In the genomic region with DNA sequence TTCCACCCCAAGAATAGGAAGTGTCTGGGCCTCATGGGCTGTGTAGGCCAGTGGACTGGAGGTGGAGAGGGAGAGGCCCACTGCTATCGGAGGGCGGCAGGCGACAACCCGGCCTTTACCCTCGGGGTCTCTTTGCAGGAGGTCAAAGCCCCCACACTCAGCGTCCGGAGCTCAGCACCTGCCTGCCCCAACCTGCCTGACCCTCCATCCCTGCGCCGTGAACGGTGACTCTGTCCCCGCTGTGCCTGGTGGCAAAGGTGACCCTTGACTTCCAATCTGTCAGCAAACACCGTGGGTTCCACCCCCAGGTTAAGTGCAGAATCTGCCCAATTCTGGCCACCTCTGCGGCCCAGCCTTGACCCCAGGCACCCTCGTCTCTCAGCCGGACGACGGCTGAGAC, we compare ENCODE assay signal across 24 cellular contexts. TPM values are rescaled to one million over a fixed set of nuclear protein-coding genes. Genes with fewer than 3 reads are reported as not detected.
DNase-seq lines count a peak whose midpoint lies in the region; ATAC-seq and TF ChIP-seq lines count a peak whose summit lies in the region.
"Had no signal": no experiment of that assay in that cellular context is flagged by ENCODE, and none has a peak within 500 bp of the region (broad histone marks: within the 10 kb centered on the region; RNA-seq: fewer than 3 reads in every experiment).

No MANE protein-coding gene starts in this region.

- TF ChIP-seq POLR2A in IMR-90 (IDR thresholded peaks at IDR 0.05; ENCODE audit: low read depth, low read length), result no peak

- H4K20me1 ChIP-seq in BLaER1 (no peaks in the 10 kb centered on the region), IMR-90 (ENCODE audit: insufficient read depth, low read length) (no peaks in the 10 kb centered on the region)

- H2AK9ac ChIP-seq in IMR-90 (replicated peaks; ENCODE audit: low read depth, low read length, poor library complexity), result peak overlapping the region; percentile 16

- no peak overlapping the region for H3K56ac ChIP-seq in IMR-90 (ENCODE audit: extremely low read depth, insufficient read depth, low read length)

- H3K4me1 ChIP-seq in right cardiac atrium (ENCODE audit: control insufficient read depth, insufficient read depth, low read length) (no peaks in the 10 kb centered on the region), BLaER1 (peaks cover 52% of the 10 kb centered on the region), IMR-90 (ENCODE audit: control insufficient read depth, insufficient read depth, low read length) (no peaks in the 10 kb centered on the region)
- H3K4me1 ChIP-seq: A549, BE2C, Caco-2 had no signal

- H4K91ac ChIP-seq in IMR-90 (ENCODE audit: insufficient read depth, low read depth, low read length), result no peak overlapping the region

- no peak overlapping the region for H2AFZ ChIP-seq in IMR-90 (replicated peaks; ENCODE audit: low read length, poor library complexity)

- in situ Hi-C loops in IMR-90 (cut with MboI; ENCODE audit: low sequenced_read_pairs), result no loop called here

- BruUV-seq in IMR-90 (replicated peaks; lab: Mats Ljungman, UMichigan), result no TSS peak

- CTCF ChIA-PET in IMR-90 (lab: Yijun Ruan, JAX), result no interaction called here

- H3K4me2 ChIP-seq in BLaER1, result peak overlapping the region; percentile 88; the same call in 1 of the 2 replicates
- H3K4me2 ChIP-seq in IMR-90 (ENCODE audit: low read depth, low read length), result no peak overlapping the region
- H3K4me2 ChIP-seq: A549 had no signal

- intact Hi-C loops in right cardiac atrium (cut with DNase I), result no loop called here
- intact Hi-C loops in left ventricle myocardium superior (cut with micrococcal nuclease), result no loop called here
- intact Hi-C loops in IMR-90 (cut with micrococcal nuclease), result no loop called here

- no peak overlapping the region for H2BK5ac ChIP-seq in IMR-90 (ENCODE audit: low read depth, low read length, poor library complexity, severe bottlenecking)

- H3K4me3 ChIP-seq in right cardiac atrium (ENCODE audit: low read length) (no peak overlapping the region), BLaER1 (no peak overlapping the region), IMR-90 (ENCODE audit: insufficient read depth, low read depth, low read length) (no peak overlapping the region)
- H3K4me3 ChIP-seq: A549; BLaER1 treated with 17β-estradiol and CSF1 and Interleukin-3, amounts not matched to agents 10 nM and 100 nM; GM12878 had no signal

- H3K9ac ChIP-seq in BLaER1 (no peak overlapping the region), IMR-90 (ENCODE audit: low read depth, low read length) (no peak overlapping the region)
- H3K9ac ChIP-seq: BLaER1 treated with 17β-estradiol and CSF1 and Interleukin-3, amounts not matched to agents 10 nM and 100 nM had no signal

- H3K79me1 ChIP-seq in IMR-90 (ENCODE audit: low read depth in 1 of 2, low read length in 2 of 2), result no peaks in the 10 kb centered on the region

- H3K9me3 ChIP-seq in right cardiac atrium (ENCODE audit: control insufficient read depth, low read length), result no peaks in the 10 kb centered on the region
- peaks cover 7% of the 10 kb centered on the region for H3K9me3 ChIP-seq in BLaER1
- peaks cover 9% of the 10 kb centered on the region for H3K9me3 ChIP-seq in IMR-90 (ENCODE audit: control insufficient read depth, insufficient read depth, low read length)
- H3K9me3 ChIP-seq: A549, BE2C, Caco-2 had no signal

- H2BK120ac ChIP-seq in IMR-90 (ENCODE audit: low read depth, low read length), result no peak overlapping the region

- H3K4ac ChIP-seq in IMR-90 (ENCODE audit: low read depth, low read length), result no peak overlapping the region

- dilution Hi-C loops in IMR-90 (cut with HindIII; ENCODE audit: low sequenced_read_pairs, unreplicated experiment), result no loop called here

- H3K36me3 ChIP-seq in BLaER1, result no peaks in the 10 kb centered on the region
- H3K36me3 ChIP-seq in IMR-90 (ENCODE audit: control insufficient read depth, insufficient read depth, low read length), result no peaks in the 10 kb centered on the region
- H3K36me3 ChIP-seq: BE2C; BLaER1 treated with 17β-estradiol and CSF1 and Interleukin-3, amounts not matched to agents 10 nM and 100 nM had no signal

- no peak overlapping the region for H3K14ac ChIP-seq in IMR-90 (replicated peaks; ENCODE audit: low read depth, low read length)

- 68% methylated on average over 17 of the region's 17 CpGs for WGBS in right cardiac atrium
- 52% methylated on average over 8 of the region's 17 CpGs; no CpG with 5 or more reads in 1 of the 2 experiments for WGBS in IMR-90 (ENCODE audit: extremely low coverage in 2 of 2, insufficient read length in 1 of 2), 2 experiments

- no peak for TF ChIP-seq CTCF in IMR-90 (conservative IDR thresholded peaks at IDR 0.05; ENCODE audit: low read depth, low read length)

- POLR2A ChIA-PET in IMR-90 (lab: Charles Lee; ENCODE audit: unreplicated experiment), result no interaction called here

- H3K23ac ChIP-seq in IMR-90 (ENCODE audit: low read depth, low read length), result no peak overlapping the region

- no peak for TF ChIP-seq RAD21 in IMR-90 (IDR thresholded peaks at IDR 0.05; ENCODE audit: low read length)

- no peak overlapping the region for H2AK5ac ChIP-seq in IMR-90 (ENCODE audit: low read depth, low read length)

- no peak overlapping the region for H4K5ac ChIP-seq in IMR-90 (ENCODE audit: low read depth, low read length)

- DNase-seq in right cardiac atrium (peak in 2 of 3 donors; percentile 10 to 16), left ventricle myocardium superior (no peak), IMR-90 (no peak), left lobe of liver (ENCODE audit: low spot score) (no peak), NCI-H2227 (lab: John Stamatoyannopoulos, UW; ENCODE audit: unreplicated experiment) (no peak), HCEC 1CT (no peak)
- DNase-seq: BE2C; Caco-2; CD4-positive, alpha-beta T cell; CD8-positive, alpha-beta T cell; DMS 273 treated with DMSO at 0.1 percent for 48 hours; DMS153; DMS53; DMS79; DND-41; EL; GDM1 had no signal

- no peaks in the 10 kb centered on the region for H3K9me1 ChIP-seq in IMR-90 (ENCODE audit: insufficient read depth, low read length)

- H4K8ac ChIP-seq in IMR-90 (ENCODE audit: low read depth in 2 of 2, low read length in 2 of 2), result no peak overlapping the region

- ATAC-seq in right cardiac atrium (no peak), left ventricle myocardium superior (no peak), IMR-90 (ENCODE audit: low read depth) (no peak), left lobe of liver (peak; percentile 26), GM18502 (IDR thresholded peaks at IDR 0.05; ENCODE audit: poor library complexity, unreplicated experiment) (no peak)
- ATAC-seq: A549; CD8-positive, alpha-beta T cell; GM12878 had no signal

- H2BK15ac ChIP-seq in IMR-90 (ENCODE audit: low read depth, low read length), result no peak overlapping the region

- H3K27ac ChIP-seq in right cardiac atrium (ENCODE audit: low read length) (no peak overlapping the region), BLaER1 (no peak overlapping the region), IMR-90 (ENCODE audit: insufficient read depth, low read length) (no peak overlapping the region)
- H3K27ac ChIP-seq: 22Rv1; A549; BLaER1 treated with 17β-estradiol and CSF1 and Interleukin-3, amounts not matched to agents 10 nM and 100 nM; C4-2B had no signal

- H3K27me3 ChIP-seq in right cardiac atrium (ENCODE audit: control insufficient read depth, insufficient read depth), result no peaks in the 10 kb centered on the region
- peaks cover 19% of the 10 kb centered on the region for H3K27me3 ChIP-seq in BLaER1
- H3K27me3 ChIP-seq in IMR-90 (ENCODE audit: control insufficient read depth, insufficient read depth, low read length), result peaks cover 5% of the 10 kb centered on the region; the same call in 1 of the 2 replicates

- H3K18ac ChIP-seq in IMR-90 (ENCODE audit: low read depth, low read length), result no peak overlapping the region

- no peak overlapping the region for H2BK20ac ChIP-seq in IMR-90 (ENCODE audit: low read depth, low read length)

TF ChIP-seq in IMR-90, 13 proteins besides CTCF, POLR2A, EP300 and RAD21:
- TF ChIP-seq ELK1 (IDR thresholded peaks at IDR 0.05; ENCODE audit: borderline replicate concordance, low read depth, low read length) (no peak), RFX5 (IDR thresholded peaks at IDR 0.05; ENCODE audit: low read depth, low read length) (no peak), NFE2L2 (IDR thresholded peaks at IDR 0.05; ENCODE audit: low read depth, low read length) (no peak), CHD1 (IDR thresholded peaks at IDR 0.05; ENCODE audit: low read depth, low read length) (no peak), CEBPB (IDR thresholded peaks at IDR 0.05; ENCODE audit: low read depth, low read length) (no peak), MXI1 (IDR thresholded peaks at IDR 0.05; ENCODE audit: borderline replicate concordance, low read depth, low read length) (no peak), BHLHE40 (IDR thresholded peaks at IDR 0.05; ENCODE audit: low read depth, low read length) (no peak), SMC3 (IDR thresholded peaks at IDR 0.05; ENCODE audit: low read depth, low read length) (no peak), USF2 (IDR thresholded peaks at IDR 0.05; ENCODE audit: low read depth, low read length) (no peak), MAFK (IDR thresholded peaks at IDR 0.05; ENCODE audit: low read depth, low read length) (no peak), FOS (IDR thresholded peaks at IDR 0.05; ENCODE audit: low read depth, low read length) (no peak), MAZ (IDR thresholded peaks at IDR 0.05; ENCODE audit: borderline replicate concordance, low read depth, low read length) (no peak)

RNA-seq across cellular contexts. Expression of gene GALNT9, which starts 15.7 kb away (rescaled TPM):
- under 1 TPM in 2 of 4 donors, not detected in 2; 0.14 to 0.21 TPM for total RNA-seq in right cardiac atrium
- polyA plus RNA-seq in right cardiac atrium, result 0.05 TPM
- 1.6 TPM for total RNA-seq in left ventricle myocardium superior
- total RNA-seq in IMR-90 (2012; rRNA removed), result under 0.01 TPM in 1 of 2 replicates, not detected in the other
- polyA plus RNA-seq in IMR-90 (2012; rRNA removed), result 0.12 and 0.14 TPM in 2 replicates
- 0.19 TPM in 1 of 2 replicates, not detected in the other for polyA plus RNA-seq in IMR-90 (2012; cell fraction: cytosol; rRNA removed)
- 0.33 and 0.50 TPM in 2 replicates for polyA plus RNA-seq in IMR-90 (2012; cell fraction: nucleus; rRNA removed; ENCODE audit: low replicate concordance)
- total RNA-seq in left lobe of liver, result not detected
- total RNA-seq: CD4-positive, alpha-beta T cell; CD8-positive, alpha-beta T cell; GM12878 had no signal

Comparison
In these comparisons a context has a peak if more than half of its experiments do, and no peak if none do; other contexts are left out.
1. DNase-seq: peak in right cardiac atrium (2 of 3); none in left ventricle myocardium superior (single experiment), IMR-90 (single experiment), left lobe of liver (single experiment), NCI-H2227 (single experiment) and HCEC 1CT (single experiment).